Comparison of ENCODE assay signal across 8 cellular contexts in genomic region chr1:77832889-77833288, GRCh38. TPM values are rescaled to one million over a fixed set of nuclear protein-coding genes. Genes with fewer than 3 reads are reported as not detected.
DNase-seq lines count a peak whose midpoint lies in the region; ATAC-seq, FAIRE-seq and TF ChIP-seq lines count a peak whose summit lies in the region.

No MANE protein-coding gene starts in this region.

- DNase-seq in HTR-8/SVneo (ENCODE audit: insufficient read length, low spot score) (peak; percentile 13), brain pericyte (ENCODE audit: low read depth, low spot score) (peak; percentile 72), kidney epithelial cell (ENCODE audit: low read depth) (peak; percentile 59), suprapubic skin (ENCODE audit: low spot score in 2 of 2) (no peak), endothelial cell (ENCODE audit: low spot score) (no peak), GM19239 (ENCODE audit: insufficient read length, low spot score) (no peak), DMS53 (lab: John Stamatoyannopoulos, UW) (no peak)

- no peaks in the 10 kb centered on the region for H3K9me3 Mint-ChIP-seq in endothelial cell (ENCODE audit: unreplicated experiment)

- no peaks in the 10 kb centered on the region for H3K27me3 Mint-ChIP-seq in endothelial cell (ENCODE audit: unreplicated experiment)

- H3K9me3 ChIP-seq in suprapubic skin = no peaks in the 10 kb centered on the region

- H3K36me3 ChIP-seq in kidney epithelial cell (ENCODE audit: control insufficient read depth, insufficient read depth, low read length) (no peaks in the 10 kb centered on the region), suprapubic skin (peaks cover 2% of the 10 kb centered on the region)

- no peak for TF ChIP-seq POLR2A in suprapubic skin (IDR thresholded peaks at IDR 0.05)

- TF ChIP-seq CTCF in kidney epithelial cell (IDR thresholded peaks at IDR 0.05; ENCODE audit: insufficient read depth, low read length, poor library complexity, severe bottlenecking) (no peak), suprapubic skin (IDR thresholded peaks at IDR 0.05) (no peak), endothelial cell (IDR thresholded peaks at IDR 0.05; ENCODE audit: unreplicated experiment) (no peak)

- no peaks in the 10 kb centered on the region for H3K4me1 Mint-ChIP-seq in endothelial cell (ENCODE audit: unreplicated experiment)

- peak overlapping the region; percentile 79 for H3K27ac ChIP-seq in suprapubic skin

- peaks cover 44% of the 10 kb centered on the region for H3K4me1 ChIP-seq in suprapubic skin

- no peak overlapping the region for H3K4me3 ChIP-seq in kidney epithelial cell (ENCODE audit: low read depth, low read length)
- no peak overlapping the region for H3K4me3 ChIP-seq in suprapubic skin

- FAIRE-seq in HTR-8/SVneo (lab: Jason Lieb, UNC) (peak; percentile 38), GM19239 (lab: Jason Lieb, UNC) (no peak)

- TF ChIP-seq EP300 in suprapubic skin (IDR thresholded peaks at IDR 0.05) = peak; percentile 14

- no peaks in the 10 kb centered on the region for H3K27me3 ChIP-seq in kidney epithelial cell (ENCODE audit: control insufficient read depth, insufficient read depth, low read length)
- no peaks in the 10 kb centered on the region for H3K27me3 ChIP-seq in suprapubic skin

- no peak overlapping the region for H3K4me3 Mint-ChIP-seq in endothelial cell (ENCODE audit: unreplicated experiment)

- peaks cover 4% of the 10 kb centered on the region for H3K36me3 Mint-ChIP-seq in endothelial cell (ENCODE audit: low read depth, unreplicated experiment)

- H3K27ac Mint-ChIP-seq in endothelial cell (ENCODE audit: unreplicated experiment) = no peak overlapping the region

- no peak for ATAC-seq in GM21723 (IDR thresholded peaks at IDR 0.05; ENCODE audit: unreplicated experiment)

RNA-seq across cellular contexts. Expression of gene MIGA1, which starts 53.4 kb away (rescaled TPM):
- total RNA-seq in kidney epithelial cell (11.4 and 14.5 TPM in 2 replicates), suprapubic skin (10 to 100 TPM in 2 of 4 donors, 1 to 10 TPM in 2; 7.6 to 17.6 (median 10.2) TPM), endothelial cell (ENCODE audit: unreplicated experiment) (12.3 TPM)

RNA-seq across cellular contexts. Expression of gene NEXN, which starts 55.5 kb away (rescaled TPM):
- total RNA-seq in kidney epithelial cell = 4.6 and 6.6 TPM in 2 replicates
- total RNA-seq in suprapubic skin = 1 to 10 TPM in 3 of 4 donors, under 1 TPM in 1; 0.60 to 3.3 (median 2.1) TPM
- 2.4 TPM for total RNA-seq in endothelial cell (ENCODE audit: unreplicated experiment)

Comparison
In these comparisons a context has a peak if more than half of its experiments do, and no peak if none do; other contexts are left out.
1. DNase-seq: peak in HTR-8/SVneo (single experiment), brain pericyte (single experiment) and kidney epithelial cell (single experiment); none in suprapubic skin (0 of 2), endothelial cell (single experiment), GM19239 (single experiment) and DMS53 (single experiment).